Comparison of ENCODE assay signal across 8 cellular contexts in the genomic region with DNA sequence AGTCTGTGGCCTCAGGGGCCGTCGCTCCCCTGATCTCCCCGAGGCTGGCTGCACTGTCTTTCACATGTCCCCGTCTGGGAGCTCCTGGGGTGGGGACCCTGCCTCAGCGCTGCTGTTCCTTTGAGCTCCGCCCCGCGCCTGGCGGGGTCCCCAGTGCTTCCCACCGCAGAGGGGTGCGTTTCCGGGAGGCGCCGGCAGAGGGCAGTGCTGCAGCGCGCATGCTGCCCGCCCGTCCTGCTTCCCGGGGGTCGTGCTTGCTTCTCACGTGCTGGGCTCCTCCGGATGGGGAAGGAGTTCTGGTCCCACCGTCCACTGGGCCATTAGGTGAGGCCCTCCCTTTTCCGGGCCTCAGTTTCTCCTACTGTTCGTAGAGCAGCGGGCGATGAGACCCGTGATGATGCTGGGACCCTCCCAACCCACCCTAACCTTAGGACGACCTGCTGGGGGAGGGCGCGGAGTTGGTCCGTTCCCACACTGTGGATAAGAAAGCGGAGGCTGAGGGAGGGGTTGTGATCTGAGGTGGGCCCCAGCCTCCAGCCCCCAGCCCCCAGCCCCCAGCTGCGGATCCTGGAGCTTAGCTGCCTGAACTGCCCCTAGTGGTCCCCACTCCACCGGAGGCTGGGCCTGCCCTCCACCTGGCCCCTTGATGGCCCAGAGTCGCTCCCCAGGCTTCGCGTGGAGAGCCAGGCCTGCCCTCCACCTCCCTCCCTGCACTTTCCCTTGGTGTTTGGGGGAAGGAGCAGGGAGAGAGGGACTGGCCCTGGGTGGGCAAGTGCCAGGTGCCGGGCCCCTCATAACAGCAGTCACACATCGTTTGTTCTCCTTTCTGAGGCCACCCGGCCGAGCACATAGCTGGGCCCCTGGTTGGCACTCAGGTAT. TPM values are rescaled to one million over a fixed set of nuclear protein-coding genes. Genes with fewer than 3 reads are reported as not detected.
A peak's percentile ranks its signal among the peaks of the same experiment; 100 is the strongest.
DNase-seq lines count a peak whose midpoint lies in the region; ATAC-seq and TF ChIP-seq lines count a peak whose summit lies in the region.

No MANE protein-coding gene starts in this region.

- no peaks in the 10 kb centered on the region for H3K79me1 ChIP-seq in H9 (ENCODE audit: insufficient read depth, low read depth, low read length, poor library complexity, severe bottlenecking)

- no peaks in the 10 kb centered on the region for H3K4me1 ChIP-seq in H9 (ENCODE audit: insufficient read depth, low read length)
- no peaks in the 10 kb centered on the region for H3K4me1 ChIP-seq in effector memory CD4-positive, alpha-beta T cell (ENCODE audit: control insufficient read depth, insufficient read depth, low read length, poor library complexity, severe bottlenecking)

- ATAC-seq in HG02884 (IDR thresholded peaks at IDR 0.05; ENCODE audit: unreplicated experiment) (no peak), GM19463 (IDR thresholded peaks at IDR 0.05; ENCODE audit: unreplicated experiment) (no peak)

- DNase-seq in H9: peak; percentile 82
- DNase-seq in activated CD4-positive, alpha-beta T cell treated with anti-CD3 and anti-CD28 coated beads for 48 hours: peak; percentile 65
- DNase-seq in endothelial cell (ENCODE audit: low spot score): peak; percentile 86
- DNase-seq in osteocyte (ENCODE audit: extremely low spot score, unreplicated experiment): peak; percentile 91
- no peak for DNase-seq in effector memory CD4-positive, alpha-beta T cell

- H3T11ph ChIP-seq in H9 (ENCODE audit: low read length): no peak overlapping the region

- H3K36me3 Mint-ChIP-seq in H9 (ENCODE audit: insufficient read depth in 1 of 3, low read depth in 3 of 3) (peaks cover 2 to 37% (median 35%) of the 10 kb centered on the region in 3 experiments; a peak in 6 of 7 replicates), endothelial cell (ENCODE audit: low read depth, unreplicated experiment) (peaks cover 3% of the 10 kb centered on the region), osteocyte (ENCODE audit: unreplicated experiment) (no peaks in the 10 kb centered on the region)

- H3K9me3 ChIP-seq in H9 (ENCODE audit: control insufficient read depth, low read depth, low read length): no peaks in the 10 kb centered on the region
- no peaks in the 10 kb centered on the region for H3K9me3 ChIP-seq in effector memory CD4-positive, alpha-beta T cell (ENCODE audit: control insufficient read depth, low read length)

- no peak overlapping the region for H2BK15ac ChIP-seq in H9 (ENCODE audit: low read depth, low read length)

- H3K9me3 Mint-ChIP-seq in H9 (no peaks in the 10 kb centered on the region), endothelial cell (ENCODE audit: unreplicated experiment) (no peaks in the 10 kb centered on the region), osteocyte (ENCODE audit: unreplicated experiment) (no peaks in the 10 kb centered on the region)

- no peak overlapping the region for H3K23ac ChIP-seq in H9 (ENCODE audit: insufficient read length, low read depth, low read length)

- H4K20me1 ChIP-seq in H9 (ENCODE audit: control insufficient read depth, insufficient read depth, insufficient read length): no peaks in the 10 kb centered on the region

- H2BK120ac ChIP-seq in H9 (ENCODE audit: low read depth, low read length, poor library complexity, severe bottlenecking): no peak overlapping the region

- H3K27me3 Mint-ChIP-seq in H9 (ENCODE audit: low read depth): peaks cover 2% of the 10 kb centered on the region; the same call in 1 of the 2 replicates
- H3K27me3 Mint-ChIP-seq in endothelial cell (ENCODE audit: unreplicated experiment): peaks cover 10% of the 10 kb centered on the region
- peaks cover 7% of the 10 kb centered on the region for H3K27me3 Mint-ChIP-seq in osteocyte (ENCODE audit: unreplicated experiment)

- no peaks in the 10 kb centered on the region for H3K27me3 ChIP-seq in H9 (ENCODE audit: insufficient read depth, low read length)
- no peaks in the 10 kb centered on the region for H3K27me3 ChIP-seq in effector memory CD4-positive, alpha-beta T cell (replicated peaks; ENCODE audit: control insufficient read depth, insufficient read depth, low read length, poor library complexity, severe bottlenecking)

- no CpG with 5 or more reads among the region's 42 CpGs for WGBS in H9 (ENCODE audit: extremely low coverage, insufficient read length, low lambda C conversion rate)

- H2BK12ac ChIP-seq in H9 (ENCODE audit: insufficient read length, low read depth, low read length): no peak overlapping the region

- no peak overlapping the region for H3K4me3 ChIP-seq in effector memory CD4-positive, alpha-beta T cell (ENCODE audit: insufficient read depth, low read depth, low read length, poor library complexity, severe bottlenecking)

- H4K5ac ChIP-seq in H9 (ENCODE audit: insufficient read length, low read depth, low read length): no peak overlapping the region

- no peak overlapping the region for H3K56ac ChIP-seq in H9 (ENCODE audit: insufficient read length, low read depth, low read length)

- no peak overlapping the region for H3K4me3 Mint-ChIP-seq in H9
- no peak overlapping the region for H3K4me3 Mint-ChIP-seq in endothelial cell (ENCODE audit: unreplicated experiment)
- H3K4me3 Mint-ChIP-seq in osteocyte (ENCODE audit: unreplicated experiment): no peak overlapping the region

- no peak overlapping the region for H3K27ac ChIP-seq in C4-2B
- no peak overlapping the region for H3K27ac ChIP-seq in H9 (ENCODE audit: insufficient read length, low read depth, low read length)
- no peak overlapping the region for H3K27ac ChIP-seq in effector memory CD4-positive, alpha-beta T cell (ENCODE audit: insufficient read depth, low read length, poor library complexity, severe bottlenecking)

- H3K4me1 Mint-ChIP-seq in H9 (no peaks in the 10 kb centered on the region; a peak in 1 of 4 replicates), endothelial cell (ENCODE audit: unreplicated experiment) (peaks cover 7% of the 10 kb centered on the region), osteocyte (ENCODE audit: unreplicated experiment) (no peaks in the 10 kb centered on the region)

- no peak overlapping the region for H4K91ac ChIP-seq in H9 (ENCODE audit: insufficient read length, low read depth, low read length)

- H3K18ac ChIP-seq in H9 (ENCODE audit: insufficient read length, low read depth, low read length): no peak overlapping the region

- TF ChIP-seq CTCF in C4-2B (conservative IDR thresholded peaks at IDR 0.05) (peak; percentile 90), H9 (conservative IDR thresholded peaks at IDR 0.05) (peak; percentile 99), endothelial cell (IDR thresholded peaks at IDR 0.05; ENCODE audit: unreplicated experiment) (peak; percentile 97), osteocyte (IDR thresholded peaks at IDR 0.05) (peak; percentile 98)

- H2BK20ac ChIP-seq in H9 (ENCODE audit: low read depth, low read length, poor library complexity, severe bottlenecking): no peak overlapping the region

- H3K4ac ChIP-seq in H9 (ENCODE audit: low read depth, low read length): no peak overlapping the region

- no peak overlapping the region for H2BK5ac ChIP-seq in H9 (ENCODE audit: insufficient read length, low read length)

- H3K4me2 ChIP-seq in H9 (ENCODE audit: insufficient read depth, insufficient read length, low read length): no peak overlapping the region

- H3K36me3 ChIP-seq in effector memory CD4-positive, alpha-beta T cell (ENCODE audit: control insufficient read depth, insufficient read depth, low read length): no peaks in the 10 kb centered on the region

- H3K23me2 ChIP-seq in H9 (ENCODE audit: insufficient read length, low read depth, low read length, poor library complexity, severe bottlenecking): no peaks in the 10 kb centered on the region

- no peak overlapping the region for H3K9ac ChIP-seq in H9 (ENCODE audit: extremely low read depth, insufficient read length, low read length)

- no peak overlapping the region for H2AK5ac ChIP-seq in H9 (ENCODE audit: insufficient read length, low read length)

- no peaks in the 10 kb centered on the region for H3K79me2 ChIP-seq in H9 (ENCODE audit: insufficient read depth, low read length)

- H4K8ac ChIP-seq in H9 (replicated peaks; ENCODE audit: insufficient read length, low read depth, low read length): no peak overlapping the region

- H3K27ac Mint-ChIP-seq in H9 (no peak overlapping the region), endothelial cell (ENCODE audit: unreplicated experiment) (no peak overlapping the region), osteocyte (ENCODE audit: unreplicated experiment) (no peak overlapping the region)

- H2AFZ ChIP-seq in H9 (ENCODE audit: low read length): no peak overlapping the region

- no peak overlapping the region for H3K14ac ChIP-seq in H9 (ENCODE audit: insufficient read depth, low read length)

RNA-seq across cellular contexts. Expression of gene CPZ, which starts 15.3 kb away (rescaled TPM):
- total RNA-seq in H9 (2021) (36.4 and 37.3 TPM in 2 replicates), endothelial cell (ENCODE audit: unreplicated experiment) (0.90 TPM), osteocyte (10.3 and 10.7 TPM in 2 replicates)

RNA-seq across cellular contexts. Expression of gene GPR78, which starts 27.6 kb away (rescaled TPM):
- 3.1 and 3.4 TPM in 2 replicates for total RNA-seq in H9 (2021)
- total RNA-seq in endothelial cell (ENCODE audit: unreplicated experiment): not detected
- total RNA-seq in osteocyte: 0.26 and 0.54 TPM in 2 replicates

Comparison
In these comparisons a context has a peak if more than half of its experiments do, and no peak if none do; other contexts are left out.
1. DNase-seq: peak in H9 (single experiment), activated CD4-positive, alpha-beta T cell treated with anti-CD3 and anti-CD28 coated beads for 48 hours (single experiment), endothelial cell (single experiment) and osteocyte (single experiment); none in effector memory CD4-positive, alpha-beta T cell (0 of 3).
2. Peak in every context shown above with its lines, with median percentiles within 50 percentile points of each other: CTCF ChIP-seq.